In genomic region chr4:136962868-136963267, GRCh38 we compare ENCODE assay signal across 5 cellular contexts.
TF ChIP-seq lines count a peak whose summit lies in the region.

No MANE protein-coding gene starts in this region.

TF ChIP-seq in SK-N-SH treated with all-trans-retinoic acid at 6 μM for 48 hours, 23 proteins besides CTCF, POLR2A, EP300 and RAD21:
- TF ChIP-seq ZNF8 (CRISPR knock-in tag; IDR thresholded peaks at IDR 0.05) = no peak
- TF ChIP-seq TCF4 (CRISPR knock-in tag; IDR thresholded peaks at IDR 0.05; ENCODE audit: borderline replicate concordance) = no peak
- peak; percentile 59 for TF ChIP-seq ISL1 (CRISPR knock-in tag; IDR thresholded peaks at IDR 0.05)
- TF ChIP-seq GLIS3 (CRISPR knock-in tag; IDR thresholded peaks at IDR 0.05) = no peak
- no peak for TF ChIP-seq BACH2 (CRISPR knock-in tag; IDR thresholded peaks at IDR 0.05; ENCODE audit: borderline replicate concordance)
- TF ChIP-seq ZNF565 (CRISPR knock-in tag; conservative IDR thresholded peaks at IDR 0.05; ENCODE audit: low read depth) = no peak

TF ChIP-seq in SK-N-SH, 30 proteins besides CTCF, POLR2A, EP300 and RAD21:
- TF ChIP-seq SIN3A (IDR thresholded peaks at IDR 0.05; ENCODE audit: borderline replicate concordance, low read depth, low read length) = no peak
- TF ChIP-seq RXRA (IDR thresholded peaks at IDR 0.05; ENCODE audit: borderline replicate concordance, low read depth) = no peak
- TF ChIP-seq ZBTB33 (IDR thresholded peaks at IDR 0.05; ENCODE audit: borderline replicate concordance, low read depth) = no peak
- TF ChIP-seq FOXJ3 (CRISPR knock-in tag; IDR thresholded peaks at IDR 0.05) = no peak
- no peak for TF ChIP-seq NFIC (IDR thresholded peaks at IDR 0.05; ENCODE audit: borderline replicate concordance)
- no peak for TF ChIP-seq NRF1 (IDR thresholded peaks at IDR 0.05; ENCODE audit: low read depth, low read length)
- TF ChIP-seq TCF12 (IDR thresholded peaks at IDR 0.05) = no peak

TF ChIP-seq in A549, 52 proteins besides CTCF, POLR2A, EP300 and RAD21:
- no peak for TF ChIP-seq KDM5A (IDR thresholded peaks at IDR 0.05)
- no peak for TF ChIP-seq ZSCAN20 (CRISPR knock-in tag; IDR thresholded peaks at IDR 0.05)
- no peak for TF ChIP-seq ZFP36 (IDR thresholded peaks at IDR 0.05; ENCODE audit: borderline replicate concordance, partially characterized antibody)
- no peak for TF ChIP-seq RCOR1 (IDR thresholded peaks at IDR 0.05; ENCODE audit: low read depth, low read length)
- no peak for TF ChIP-seq CHD2 (IDR thresholded peaks at IDR 0.05; ENCODE audit: low read length, partially characterized antibody)
- TF ChIP-seq MAFK (IDR thresholded peaks at IDR 0.05; ENCODE audit: partially characterized antibody) = peak; percentile 30
- no peak for TF ChIP-seq HOXB13 (CRISPR knock-in tag; IDR thresholded peaks at IDR 0.05; ENCODE audit: low read depth)
- TF ChIP-seq REST (IDR thresholded peaks at IDR 0.05) = no peak

TF ChIP-seq in IMR-90, 13 proteins besides CTCF, POLR2A, EP300 and RAD21:
- TF ChIP-seq NFE2L2 (IDR thresholded peaks at IDR 0.05; ENCODE audit: low read depth, low read length) = peak; percentile 71; the same call in 1 of the 2 replicates
- no peak for TF ChIP-seq SMC3 (IDR thresholded peaks at IDR 0.05; ENCODE audit: low read depth, low read length)

TF ChIP-seq in K562, 482 proteins besides CTCF, POLR2A, EP300 and RAD21:
- TF ChIP-seq NFE2L1 (tag; IDR thresholded peaks at IDR 0.05; ENCODE audit: borderline replicate concordance, low read depth) = peak; percentile 7; the same call in 1 of the 2 replicates
- TF ChIP-seq HMG20A (CRISPR knock-in tag; conservative IDR thresholded peaks at IDR 0.05) = no peak
